Comparison of ENCODE assay signal across 12 cellular contexts in genomic region chr21:36478207-36478701, GRCh38. TPM values are rescaled to one million over a fixed set of nuclear protein-coding genes. Genes with fewer than 3 reads are reported as not detected.
DNase-seq lines count a peak whose midpoint lies in the region; ATAC-seq, FAIRE-seq and TF ChIP-seq lines count a peak whose summit lies in the region.
"Had no signal": no experiment of that assay in that cellular context is flagged by ENCODE, and none has a peak within 500 bp of the region (broad histone marks: within the 10 kb centered on the region; RNA-seq: fewer than 3 reads in every experiment).

No MANE protein-coding gene starts in this region.

- H3K27ac ChIP-seq in IMR-90 (ENCODE audit: insufficient read depth, low read length) (no peak overlapping the region; the same call in 1 of the 2 replicates), H1 (ENCODE audit: low read depth, low read length) (no peak overlapping the region)

- H2BK15ac ChIP-seq in IMR-90 (ENCODE audit: low read depth, low read length) = no peak overlapping the region
- no peak overlapping the region for H2BK15ac ChIP-seq in H1 (ENCODE audit: low read length)

- H3K4me1 ChIP-seq in IMR-90 (ENCODE audit: control insufficient read depth, insufficient read depth, low read length) (peaks cover 18% of the 10 kb centered on the region), H1 (replicated peaks in 1 of 4; ENCODE audit: control insufficient read depth in 3 of 4, insufficient read depth in 4 of 4, low read length in 3 of 4) (no peaks in the 10 kb centered on the region)

- no peak overlapping the region for H2AK9ac ChIP-seq in IMR-90 (replicated peaks; ENCODE audit: low read depth, low read length, poor library complexity)

- no peaks in the 10 kb centered on the region for H3K36me3 Mint-ChIP-seq in activated CD4-positive, alpha-beta T cell treated with anti-CD3 and anti-CD28 coated beads for 36 hours (ENCODE audit: low read depth)
- H3K36me3 Mint-ChIP-seq: T-cell had no signal

- ATAC-seq in activated CD4-positive, alpha-beta T cell treated with anti-CD3 and anti-CD28 coated beads for 36 hours = peak; percentile 99
- ATAC-seq in IMR-90 (ENCODE audit: low read depth) = peak; percentile 83
- ATAC-seq: T-cell had no signal

- H3K4me3 Mint-ChIP-seq in activated CD4-positive, alpha-beta T cell treated with anti-CD3 and anti-CD28 coated beads for 36 hours = no peak overlapping the region
- H3K4me3 Mint-ChIP-seq: T-cell had no signal

- H3K56ac ChIP-seq in IMR-90 (ENCODE audit: extremely low read depth, insufficient read depth, low read length) (no peak overlapping the region), H1 (replicated peaks; ENCODE audit: insufficient read length, low read depth, low read length) (no peak overlapping the region)

- H3K4ac ChIP-seq in IMR-90 (ENCODE audit: low read depth, low read length) = peak overlapping the region; percentile 44; the same call in 1 of the 2 replicates
- H3K4ac ChIP-seq in H1 (replicated peaks; ENCODE audit: insufficient read length, low read depth, low read length) = no peak overlapping the region

- H2BK12ac ChIP-seq in H1 (ENCODE audit: low read depth, low read length) = no peak overlapping the region

- FAIRE-seq in H1 (lab: Jason Lieb, UNC) = no peak
- FAIRE-seq: A204.1 had no signal

- H3K9ac ChIP-seq in IMR-90 (ENCODE audit: low read depth, low read length) (no peak overlapping the region), H1 (replicated peaks in 1 of 4; ENCODE audit: extremely low read depth in 1 of 4, low read depth in 3 of 4, low read length in 3 of 4) (no peak overlapping the region)

- no peaks in the 10 kb centered on the region for H3K79me2 ChIP-seq in H1 (ENCODE audit: control insufficient read depth in 1 of 2, insufficient read depth in 2 of 2, low read length in 2 of 2)

- H3K23ac ChIP-seq in IMR-90 (ENCODE audit: low read depth, low read length) = no peak overlapping the region
- H3K23ac ChIP-seq in H1 (ENCODE audit: insufficient read length) = no peak overlapping the region

- CTCF ChIA-PET in activated CD4-positive, alpha-beta T cell treated with anti-CD3 and anti-CD28 coated beads for 36 hours (lab: Charles Lee) = interaction anchor here (0.8 to 0.9 kb wide), 2 partner anchors 15 to 31 kb away, joined by 3 to 4 read pairs; no protein-coding TSS in a partner anchor
- CTCF ChIA-PET in IMR-90 (lab: Yijun Ruan, JAX) = interaction anchor here (1.5 kb wide), 1 partner anchor 56 kb away, joined by 4 read pairs; no protein-coding TSS in a partner anchor
- CTCF ChIA-PET in H1 (lab: Charles Lee; ENCODE audit: partially characterized antibody) = interaction anchor here (0.7 to 3.6 kb wide), 17 partner anchors 8 to 184 kb away, joined by 3 to 19 read pairs (median 4); no protein-coding TSS in a partner anchor

- peak overlapping the region; percentile 18 for H2AFZ ChIP-seq in IMR-90 (replicated peaks; ENCODE audit: low read length, poor library complexity)
- 0 out of 2 replicates have a peak overlapping the region, but pooled peaks have one; percentile 99 for H2AFZ ChIP-seq in H1 (ENCODE audit: low read length)

- H2BK120ac ChIP-seq in IMR-90 (ENCODE audit: low read depth, low read length) (peak overlapping the region; percentile 73), H1 (replicated peaks; ENCODE audit: low read depth, low read length) (no peak overlapping the region)

- H3K36me3 ChIP-seq in IMR-90 (ENCODE audit: control insufficient read depth, insufficient read depth, low read length) (no peaks in the 10 kb centered on the region), H1 (ENCODE audit: control insufficient read depth in 2 of 4, insufficient read depth in 4 of 4, low read length in 3 of 4) (no peaks in the 10 kb centered on the region)

- H3K27ac Mint-ChIP-seq in activated CD4-positive, alpha-beta T cell treated with anti-CD3 and anti-CD28 coated beads for 36 hours = no peak overlapping the region
- H3K27ac Mint-ChIP-seq: T-cell had no signal

- H3K27me3 ChIP-seq in IMR-90 (ENCODE audit: control insufficient read depth, insufficient read depth, low read length) = no peaks in the 10 kb centered on the region
- H3K27me3 ChIP-seq in H1 (replicated peaks in 1 of 4; ENCODE audit: control insufficient read depth in 3 of 4, extremely low read depth in 1 of 4, insufficient read depth in 3 of 4, low read length in 3 of 4) = no peaks in the 10 kb centered on the region

- peak; percentile 60 for DNase-seq in activated CD4-positive, alpha-beta T cell treated with anti-CD3 and anti-CD28 coated beads for 36 hours
- DNase-seq in activated CD4-positive, alpha-beta T cell treated with anti-CD3 and anti-CD28 coated beads for 1 hour = no peak
- DNase-seq in IMR-90 (peak; percentile 88), H1 (ENCODE audit: low read depth in 1 of 2, low spot score in 2 of 2) (no peak), retinal pigment epithelial cell (ENCODE audit: low read depth) (peak; percentile 52), NCI-H446 (lab: John Stamatoyannopoulos, UW) (no peak), hippocampal formation (lab: John Stamatoyannopoulos, UW) (no peak), NCI-H524 treated with DMSO at 0.1 percent for 48 hours (lab: John Stamatoyannopoulos, UW) (no peak)
- DNase-seq: left cardiac atrium, T-cell had no signal

- no TSS peak for BruUV-seq in IMR-90 (replicated peaks; lab: Mats Ljungman, UMichigan)

- H2AK5ac ChIP-seq in IMR-90 (ENCODE audit: low read depth, low read length) = no peak overlapping the region; the same call in 1 of the 2 replicates
- no peak overlapping the region for H2AK5ac ChIP-seq in H1 (ENCODE audit: low read depth, low read length)

- dilution Hi-C loops in IMR-90 (cut with HindIII; ENCODE audit: low sequenced_read_pairs, unreplicated experiment) = no loop called here

- H3K14ac ChIP-seq in IMR-90 (replicated peaks; ENCODE audit: low read depth, low read length) (peak overlapping the region; percentile 41), H1 (ENCODE audit: insufficient read length) (no peak overlapping the region)

- POLR2A ChIA-PET in activated CD4-positive, alpha-beta T cell treated with anti-CD3 and anti-CD28 coated beads for 36 hours (lab: Charles Lee) = interaction anchor here (0.7 kb wide), 1 partner anchor 48 kb away, joined by 3 read pairs; no protein-coding TSS in a partner anchor
- POLR2A ChIA-PET in IMR-90 (lab: Charles Lee; ENCODE audit: unreplicated experiment) (no interaction called here), H1 (lab: Charles Lee; ENCODE audit: partially characterized antibody) (interaction anchor here (0.5 kb wide), 1 partner anchor 117 kb away, joined by 3 read pairs; no protein-coding TSS in a partner anchor)

- TF ChIP-seq CTCF in IMR-90 (conservative IDR thresholded peaks at IDR 0.05; ENCODE audit: low read depth, low read length) (no peak), H1 (IDR thresholded peaks at IDR 0.05; ENCODE audit: control extremely low read depth in 1 of 3, insufficient read depth in 1 of 3, low read depth in 1 of 3, low read length in 3 of 3) (no peak), retinal pigment epithelial cell (conservative IDR thresholded peaks at IDR 0.05; ENCODE audit: low read depth, low read length) (no peak)

- H2BK5ac ChIP-seq in IMR-90 (ENCODE audit: low read depth, low read length, poor library complexity, severe bottlenecking) = no peak overlapping the region
- H2BK5ac ChIP-seq in H1 (ENCODE audit: low read depth, low read length) = no peak overlapping the region

- H3K9me3 Mint-ChIP-seq in activated CD4-positive, alpha-beta T cell treated with anti-CD3 and anti-CD28 coated beads for 36 hours (ENCODE audit: low read depth) = no peaks in the 10 kb centered on the region

- peaks cover 9% of the 10 kb centered on the region; the same call in 1 of the 2 replicates for H3K9me1 ChIP-seq in IMR-90 (ENCODE audit: insufficient read depth, low read length)

- no peak overlapping the region for H4K91ac ChIP-seq in IMR-90 (ENCODE audit: insufficient read depth, low read depth, low read length)
- H4K91ac ChIP-seq in H1 (replicated peaks; ENCODE audit: insufficient read length, low read length) = no peak overlapping the region

- no peak for TF ChIP-seq EP300 in H1 (IDR thresholded peaks at IDR 0.05; ENCODE audit: borderline replicate concordance in 1 of 2, low read depth in 2 of 2, low read length in 2 of 2)

- H3K4me3 ChIP-seq in IMR-90 (ENCODE audit: insufficient read depth, low read depth, low read length) (no peak overlapping the region), H1 (ENCODE audit: extremely low read depth in 1 of 4, insufficient read depth in 2 of 4, low read depth in 3 of 4, low read length in 4 of 4) (no peak overlapping the region), retinal pigment epithelial cell (ENCODE audit: low read length) (no peak overlapping the region)

- H2BK20ac ChIP-seq in IMR-90 (ENCODE audit: low read depth, low read length) (peak overlapping the region; percentile 73), H1 (ENCODE audit: low read length) (no peak overlapping the region)

- WGBS in IMR-90 (ENCODE audit: extremely low coverage in 2 of 2, insufficient read length in 1 of 2), 2 experiments = 25% methylated on average over 3 of the region's 6 CpGs; no CpG with 5 or more reads in 1 of the 2 experiments
- WGBS in H1 (ENCODE audit: extremely low coverage in 1 of 2, insufficient coverage in 1 of 2, insufficient read length in 1 of 2, insufficient replicate concordance in 2 of 2, low coverage in 1 of 2, low lambda C conversion rate in 2 of 2, missing lambda C conversion rate in 1 of 2), 2 experiments = 93% methylated on average over 6 of the region's 6 CpGs; no CpG with 5 or more reads in 1 of the 2 experiments

- no peak overlapping the region for H4K5ac ChIP-seq in IMR-90 (ENCODE audit: low read depth, low read length)
- H4K5ac ChIP-seq in H1 (ENCODE audit: insufficient read length, low read depth, low read length) = no peak overlapping the region

- H3K27me3 Mint-ChIP-seq in activated CD4-positive, alpha-beta T cell treated with anti-CD3 and anti-CD28 coated beads for 36 hours = peaks cover 2% of the 10 kb centered on the region

- H4K8ac ChIP-seq in IMR-90 (ENCODE audit: low read depth in 2 of 2, low read length in 2 of 2) (peak overlapping the region in 1 of 2 experiments; percentile 23; a peak in 1 of 4 replicates), H1 (ENCODE audit: extremely low read depth, insufficient read depth, low read length) (no peak overlapping the region)

- intact Hi-C loops in activated CD4-positive, alpha-beta T cell treated with anti-CD3 and anti-CD28 coated beads for 36 hours (cut with DNase I, micrococcal nuclease) = no loop called here
- intact Hi-C loops in IMR-90 (cut with micrococcal nuclease) = no loop called here

- peaks cover 5% of the 10 kb centered on the region for H3K4me1 Mint-ChIP-seq in activated CD4-positive, alpha-beta T cell treated with anti-CD3 and anti-CD28 coated beads for 36 hours
- H3K4me1 Mint-ChIP-seq: T-cell had no signal

- TF ChIP-seq RAD21 in IMR-90 (IDR thresholded peaks at IDR 0.05; ENCODE audit: low read length) (no peak), H1 (IDR thresholded peaks at IDR 0.05 in 1 of 2, conservative IDR thresholded peaks at IDR 0.05 in 1 of 2; ENCODE audit: low read depth in 2 of 2, low read length in 2 of 2) (no peak)

- H3K9me3 ChIP-seq in IMR-90 (ENCODE audit: control insufficient read depth, insufficient read depth, low read length) (no peaks in the 10 kb centered on the region), H1 (ENCODE audit: insufficient read depth in 2 of 2, low read depth in 1 of 2, low read length in 1 of 2) (no peaks in the 10 kb centered on the region)

- H3K4me2 ChIP-seq in IMR-90 (ENCODE audit: low read depth, low read length) (peak overlapping the region; percentile 29; the same call in 1 of the 2 replicates), H1 (ENCODE audit: insufficient read depth in 1 of 2, low read depth in 2 of 2, low read length in 2 of 2) (no peak overlapping the region)

- H4K20me1 ChIP-seq in IMR-90 (ENCODE audit: insufficient read depth, low read length) (no peaks in the 10 kb centered on the region), H1 (replicated peaks in 1 of 2; ENCODE audit: control insufficient read depth in 1 of 2, insufficient read depth in 2 of 2, low read length in 2 of 2) (no peaks in the 10 kb centered on the region)

- TF ChIP-seq POLR2A in IMR-90 (IDR thresholded peaks at IDR 0.05; ENCODE audit: low read depth, low read length) = no peak
- TF ChIP-seq POLR2A in H1 (IDR thresholded peaks at IDR 0.05; ENCODE audit: control extremely low read depth in 1 of 2, low read depth in 2 of 2, low read length in 2 of 2) = no peak

- peaks cover 3% of the 10 kb centered on the region; the same call in 1 of the 2 replicates for H3K23me2 ChIP-seq in H1 (ENCODE audit: low read depth, low read length)

- no peaks in the 10 kb centered on the region for H3K79me1 ChIP-seq in IMR-90 (ENCODE audit: low read depth in 1 of 2, low read length in 2 of 2)
- H3K79me1 ChIP-seq in H1 (ENCODE audit: low read depth, low read length) = no peaks in the 10 kb centered on the region

- in situ Hi-C loops in IMR-90 (cut with MboI; ENCODE audit: low sequenced_read_pairs) = no loop called here

- H3K18ac ChIP-seq in IMR-90 (ENCODE audit: low read depth, low read length) (no peak overlapping the region), H1 (ENCODE audit: extremely low read depth, low read length) (no peak overlapping the region)

RNA-seq across cellular contexts. Expression of gene CLDN14, which starts 1.7 kb away (rescaled TPM):
- total RNA-seq in activated CD4-positive, alpha-beta T cell treated with anti-CD3 and anti-CD28 coated beads for 36 hours = not detected
- not detected in 2 replicates for total RNA-seq in IMR-90 (2012; rRNA removed)
- polyA plus RNA-seq in IMR-90 (2012; rRNA removed) (not detected in 2 replicates), H1 (2011; rRNA removed) (0.08 and 0.20 TPM in 2 replicates)
- polyA plus RNA-seq in IMR-90 (2012; cell fraction: cytosol; rRNA removed) = 0.04 TPM in 1 of 2 replicates, not detected in the other
- polyA plus RNA-seq in IMR-90 (2012; cell fraction: nucleus; rRNA removed; ENCODE audit: low replicate concordance) = 0.04 TPM in 1 of 2 replicates, not detected in the other
- total RNA-seq in H1 (2021; fragmentation: NEBNext Ultra II Directional; extraction: Animal tissue kit (Norgen Biotek cat#: 25700)) = not detected in 2 replicates
- 0.18 TPM for polyA plus RNA-seq in H1 (2011; cell fraction: cytosol; rRNA removed)
- not detected for polyA plus RNA-seq in H1 (2011; cell fraction: nucleus; rRNA removed)
- polyA plus RNA-seq in H1 (2012, experiment 1 of 2) = not detected in 4 replicates
- polyA plus RNA-seq in H1 (2012, experiment 2 of 2) = not detected
- not detected for polyA plus RNA-seq in H1 (2013, experiment 1 of 2)
- not detected for polyA plus RNA-seq in H1 (2013, experiment 2 of 2)
- polyA minus RNA-seq in H1 (2011; rRNA and poly(A)+ RNA removed) = not detected in 2 replicates
- not detected for polyA minus RNA-seq in H1 (2011; cell fraction: cytosol; rRNA and poly(A)+ RNA removed)
- polyA minus RNA-seq in H1 (2011; cell fraction: nucleus; rRNA and poly(A)+ RNA removed) = not detected
- total RNA-seq: cerebellum, left cardiac atrium, T-cell had no signal

Comparison
In these comparisons a context has a peak if more than half of its experiments do, and no peak if none do; other contexts are left out.
1. DNase-seq: peak in activated CD4-positive, alpha-beta T cell treated with anti-CD3 and anti-CD28 coated beads for 36 hours (single experiment), IMR-90 (single experiment) and retinal pigment epithelial cell (single experiment); none in activated CD4-positive, alpha-beta T cell treated with anti-CD3 and anti-CD28 coated beads for 1 hour (single experiment), H1 (0 of 2), NCI-H446 (0 of 2), hippocampal formation (0 of 2) and NCI-H524 treated with DMSO at 0.1 percent for 48 hours (single experiment).